In the genomic region with DNA sequence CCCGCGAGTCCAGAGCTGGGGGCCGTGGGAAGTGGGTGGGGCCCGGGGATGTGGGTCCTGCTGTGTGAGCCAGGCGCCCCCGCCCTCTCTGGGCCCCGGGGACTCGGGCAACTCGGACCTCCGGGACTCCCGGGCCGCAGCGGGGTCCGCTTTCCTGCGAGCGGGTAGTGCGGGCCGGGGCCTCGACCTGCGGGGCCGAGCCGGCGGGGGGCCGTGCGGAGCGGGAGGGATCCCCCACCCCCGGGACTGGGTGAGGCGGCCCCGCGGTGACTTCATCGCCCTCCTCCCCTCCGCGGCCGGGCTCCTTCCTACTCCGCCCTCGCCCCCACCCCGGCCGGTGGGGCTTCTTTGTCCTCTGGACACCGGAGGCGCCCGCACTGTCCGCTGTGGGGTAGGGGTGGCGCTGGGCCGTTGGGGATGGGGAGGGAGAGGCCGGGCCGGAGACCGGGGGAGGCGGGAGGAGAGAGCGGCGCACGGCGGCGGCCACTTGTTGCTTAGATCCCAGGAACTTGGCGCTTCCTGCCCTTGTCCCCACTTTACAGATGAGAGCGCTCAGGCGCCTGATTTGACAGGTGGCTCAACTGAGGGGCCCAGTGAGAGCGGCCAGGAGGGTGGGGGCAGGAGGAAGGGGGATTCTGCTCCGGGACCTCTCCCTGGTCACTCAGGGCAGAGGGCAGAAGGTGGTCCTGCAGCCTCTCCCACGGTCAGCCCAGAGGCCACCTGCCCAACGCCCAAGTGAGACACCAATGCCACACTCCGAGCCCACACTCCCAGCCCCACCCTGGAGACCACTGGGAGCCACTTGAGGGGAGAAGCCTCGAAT, we compare ENCODE assay signal across 1 cellular context.
TF ChIP-seq lines count a peak whose summit lies in the region.

No MANE protein-coding gene starts in this region.

TF ChIP-seq in HepG2, 621 proteins besides CTCF, POLR2A, EP300 and RAD21 (continued from another document and continues in another):
- TF ChIP-seq, protein P1, sequence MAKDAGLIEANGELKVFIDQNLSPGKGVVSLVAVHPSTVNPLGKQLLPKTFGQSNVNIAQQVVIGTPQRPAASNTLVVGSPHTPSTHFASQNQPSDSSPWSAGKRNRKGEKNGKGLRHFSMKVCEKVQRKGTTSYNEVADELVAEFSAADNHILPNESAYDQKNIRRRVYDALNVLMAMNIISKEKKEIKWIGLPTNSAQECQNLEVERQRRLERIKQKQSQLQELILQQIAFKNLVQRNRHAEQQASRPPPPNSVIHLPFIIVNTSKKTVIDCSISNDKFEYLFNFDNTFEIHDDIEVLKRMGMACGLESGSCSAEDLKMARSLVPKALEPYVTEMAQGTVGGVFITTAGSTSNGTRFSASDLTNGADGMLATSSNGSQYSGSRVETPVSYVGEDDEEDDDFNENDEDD (CRISPR knock-in tag; IDR thresholded peaks at IDR 0.05; ENCODE audit: borderline replicate concordance): no peak
- TF ChIP-seq KLF11 (CRISPR knock-in tag; IDR thresholded peaks at IDR 0.05) (no peak), ZNF557 (CRISPR knock-in tag; IDR thresholded peaks at IDR 0.05) (no peak), FOXP1 (IDR thresholded peaks at IDR 0.05) (no peak), FOXP1 (CRISPR knock-in tag; IDR thresholded peaks at IDR 0.05) (no peak), ZNF749 (CRISPR knock-in tag; IDR thresholded peaks at IDR 0.05; ENCODE audit: borderline replicate concordance) (no peak), ZNF816 (CRISPR knock-in tag; IDR thresholded peaks at IDR 0.05; ENCODE audit: borderline replicate concordance) (no peak), KDM3A (CRISPR knock-in tag; IDR thresholded peaks at IDR 0.05; ENCODE audit: low read depth) (no peak), ISL2 (CRISPR knock-in tag; IDR thresholded peaks at IDR 0.05) (no peak), ZNF124 (CRISPR knock-in tag; IDR thresholded peaks at IDR 0.05) (no peak), YEATS4 (CRISPR knock-in tag; IDR thresholded peaks at IDR 0.05; ENCODE audit: borderline replicate concordance) (no peak; the same call in none of the 2 replicates), RARG (CRISPR knock-in tag; IDR thresholded peaks at IDR 0.05; ENCODE audit: low read depth) (no peak), DR1 (CRISPR knock-in tag; IDR thresholded peaks at IDR 0.05) (no peak), HMG20A (CRISPR knock-in tag; IDR thresholded peaks at IDR 0.05; ENCODE audit: borderline replicate concordance) (no peak), KAT7 (CRISPR knock-in tag; IDR thresholded peaks at IDR 0.05; ENCODE audit: borderline replicate concordance) (no peak), ZFP1 (CRISPR knock-in tag; IDR thresholded peaks at IDR 0.05) (no peak), PHF5A (CRISPR knock-in tag; IDR thresholded peaks at IDR 0.05; ENCODE audit: low read depth, unreplicated experiment) (no peak), KLF13 (CRISPR knock-in tag; IDR thresholded peaks at IDR 0.05) (no peak), ZNF260 (CRISPR knock-in tag; IDR thresholded peaks at IDR 0.05; ENCODE audit: borderline replicate concordance, low read depth) (no peak), ONECUT2 (CRISPR knock-in tag; IDR thresholded peaks at IDR 0.05) (no peak), STAT5B (CRISPR knock-in tag; IDR thresholded peaks at IDR 0.05) (no peak), ZNF776 (CRISPR knock-in tag; IDR thresholded peaks at IDR 0.05) (no peak), HOXA9 (CRISPR knock-in tag; IDR thresholded peaks at IDR 0.05; ENCODE audit: borderline replicate concordance) (no peak), SP4 (CRISPR knock-in tag; IDR thresholded peaks at IDR 0.05) (no peak), ZSCAN31 (CRISPR knock-in tag; IDR thresholded peaks at IDR 0.05; ENCODE audit: low read depth) (0 out of 2 replicates have a peak, but pooled peaks have one; percentile 23), BRCA1 (CRISPR knock-in tag; IDR thresholded peaks at IDR 0.05) (no peak), ATRX (CRISPR knock-in tag; IDR thresholded peaks at IDR 0.05; ENCODE audit: borderline replicate concordance) (no peak), ZNF496 (CRISPR knock-in tag; IDR thresholded peaks at IDR 0.05; ENCODE audit: insufficient replicate concordance) (no peak), ZNF24 (IDR thresholded peaks at IDR 0.05) (no peak), SALL2 (CRISPR knock-in tag; IDR thresholded peaks at IDR 0.05) (no peak), SNRNP70 (IDR thresholded peaks at IDR 0.05; ENCODE audit: low read depth, low read length) (no peak), HDAC2 (CRISPR knock-in tag; IDR thresholded peaks at IDR 0.05) (no peak), GLI4 (CRISPR knock-in tag; IDR thresholded peaks at IDR 0.05; ENCODE audit: borderline replicate concordance) (no peak), ZNF567 (CRISPR knock-in tag; IDR thresholded peaks at IDR 0.05; ENCODE audit: borderline replicate concordance) (no peak), ZNF543 (CRISPR knock-in tag; IDR thresholded peaks at IDR 0.05) (peak; percentile 39; the same call in 1 of the 2 replicates), ZNF225 (CRISPR knock-in tag; IDR thresholded peaks at IDR 0.05) (no peak), FOXA1 (IDR thresholded peaks at IDR 0.05) (no peak), FOXA1 (CRISPR knock-in tag; IDR thresholded peaks at IDR 0.05) (no peak), TSC22D2 (CRISPR knock-in tag; IDR thresholded peaks at IDR 0.05; ENCODE audit: borderline replicate concordance) (no peak), ZNF484 (CRISPR knock-in tag; IDR thresholded peaks at IDR 0.05; ENCODE audit: borderline replicate concordance, low read depth) (no peak), ZNF563 (CRISPR knock-in tag; IDR thresholded peaks at IDR 0.05) (peak; percentile 81; the same call in 1 of the 2 replicates)
- TF ChIP-seq, protein P2, sequence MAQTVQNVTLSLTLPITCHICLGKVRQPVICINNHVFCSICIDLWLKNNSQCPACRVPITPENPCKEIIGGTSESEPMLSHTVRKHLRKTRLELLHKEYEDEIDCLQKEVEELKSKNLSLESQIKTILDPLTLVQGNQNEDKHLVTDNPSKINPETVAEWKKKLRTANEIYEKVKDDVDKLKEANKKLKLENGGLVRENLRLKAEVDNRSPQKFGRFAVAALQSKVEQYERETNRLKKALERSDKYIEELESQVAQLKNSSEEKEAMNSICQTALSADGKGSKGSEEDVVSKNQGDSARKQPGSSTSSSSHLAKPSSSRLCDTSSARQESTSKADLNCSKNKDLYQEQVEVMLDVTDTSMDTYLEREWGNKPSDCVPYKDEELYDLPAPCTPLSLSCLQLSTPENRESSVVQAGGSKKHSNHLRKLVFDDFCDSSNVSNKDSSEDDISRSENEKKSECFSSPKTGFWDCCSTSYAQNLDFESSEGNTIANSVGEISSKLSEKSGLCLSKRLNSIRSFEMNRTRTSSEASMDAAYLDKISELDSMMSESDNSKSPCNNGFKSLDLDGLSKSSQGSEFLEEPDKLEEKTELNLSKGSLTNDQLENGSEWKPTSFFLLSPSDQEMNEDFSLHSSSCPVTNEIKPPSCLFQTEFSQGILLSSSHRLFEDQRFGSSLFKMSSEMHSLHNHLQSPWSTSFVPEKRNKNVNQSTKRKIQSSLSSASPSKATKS (CRISPR knock-in tag; IDR thresholded peaks at IDR 0.05): no peak
- TF ChIP-seq, protein P3, sequence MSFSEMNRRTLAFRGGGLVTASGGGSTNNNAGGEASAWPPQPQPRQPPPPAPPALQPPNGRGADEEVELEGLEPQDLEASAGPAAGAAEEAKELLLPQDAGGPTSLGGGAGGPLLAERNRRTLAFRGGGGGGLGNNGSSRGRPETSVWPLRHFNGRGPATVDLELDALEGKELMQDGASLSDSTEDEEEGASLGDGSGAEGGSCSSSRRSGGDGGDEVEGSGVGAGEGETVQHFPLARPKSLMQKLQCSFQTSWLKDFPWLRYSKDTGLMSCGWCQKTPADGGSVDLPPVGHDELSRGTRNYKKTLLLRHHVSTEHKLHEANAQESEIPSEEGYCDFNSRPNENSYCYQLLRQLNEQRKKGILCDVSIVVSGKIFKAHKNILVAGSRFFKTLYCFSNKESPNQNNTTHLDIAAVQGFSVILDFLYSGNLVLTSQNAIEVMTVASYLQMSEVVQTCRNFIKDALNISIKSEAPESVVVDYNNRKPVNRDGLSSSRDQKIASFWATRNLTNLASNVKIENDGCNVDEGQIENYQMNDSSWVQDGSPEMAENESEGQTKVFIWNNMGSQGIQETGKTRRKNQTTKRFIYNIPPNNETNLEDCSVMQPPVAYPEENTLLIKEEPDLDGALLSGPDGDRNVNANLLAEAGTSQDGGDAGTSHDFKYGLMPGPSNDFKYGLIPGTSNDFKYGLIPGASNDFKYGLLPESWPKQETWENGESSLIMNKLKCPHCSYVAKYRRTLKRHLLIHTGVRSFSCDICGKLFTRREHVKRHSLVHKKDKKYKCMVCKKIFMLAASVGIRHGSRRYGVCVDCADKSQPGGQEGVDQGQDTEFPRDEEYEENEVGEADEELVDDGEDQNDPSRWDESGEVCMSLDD (CRISPR knock-in tag; IDR thresholded peaks at IDR 0.05; ENCODE audit: borderline replicate concordance): no peak
- TF ChIP-seq, protein P4, sequence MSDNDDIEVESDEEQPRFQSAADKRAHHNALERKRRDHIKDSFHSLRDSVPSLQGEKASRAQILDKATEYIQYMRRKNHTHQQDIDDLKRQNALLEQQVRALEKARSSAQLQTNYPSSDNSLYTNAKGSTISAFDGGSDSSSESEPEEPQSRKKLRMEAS (IDR thresholded peaks at IDR 0.05): 0 out of 2 replicates have a peak, but pooled peaks have one; percentile 19
- TF ChIP-seq, protein P5, sequence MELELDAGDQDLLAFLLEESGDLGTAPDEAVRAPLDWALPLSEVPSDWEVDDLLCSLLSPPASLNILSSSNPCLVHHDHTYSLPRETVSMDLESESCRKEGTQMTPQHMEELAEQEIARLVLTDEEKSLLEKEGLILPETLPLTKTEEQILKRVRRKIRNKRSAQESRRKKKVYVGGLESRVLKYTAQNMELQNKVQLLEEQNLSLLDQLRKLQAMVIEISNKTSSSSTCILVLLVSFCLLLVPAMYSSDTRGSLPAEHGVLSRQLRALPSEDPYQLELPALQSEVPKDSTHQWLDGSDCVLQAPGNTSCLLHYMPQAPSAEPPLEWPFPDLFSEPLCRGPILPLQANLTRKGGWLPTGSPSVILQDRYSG (CRISPR knock-in tag; IDR thresholded peaks at IDR 0.05): no peak
- TF ChIP-seq, protein P6, sequence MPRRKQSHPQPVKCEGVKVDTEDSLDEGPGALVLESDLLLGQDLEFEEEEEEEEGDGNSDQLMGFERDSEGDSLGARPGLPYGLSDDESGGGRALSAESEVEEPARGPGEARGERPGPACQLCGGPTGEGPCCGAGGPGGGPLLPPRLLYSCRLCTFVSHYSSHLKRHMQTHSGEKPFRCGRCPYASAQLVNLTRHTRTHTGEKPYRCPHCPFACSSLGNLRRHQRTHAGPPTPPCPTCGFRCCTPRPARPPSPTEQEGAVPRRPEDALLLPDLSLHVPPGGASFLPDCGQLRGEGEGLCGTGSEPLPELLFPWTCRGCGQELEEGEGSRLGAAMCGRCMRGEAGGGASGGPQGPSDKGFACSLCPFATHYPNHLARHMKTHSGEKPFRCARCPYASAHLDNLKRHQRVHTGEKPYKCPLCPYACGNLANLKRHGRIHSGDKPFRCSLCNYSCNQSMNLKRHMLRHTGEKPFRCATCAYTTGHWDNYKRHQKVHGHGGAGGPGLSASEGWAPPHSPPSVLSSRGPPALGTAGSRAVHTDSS (CRISPR knock-in tag; conservative IDR thresholded peaks at IDR 0.05): peak; percentile 87; the same call in 1 of the 2 replicates
- TF ChIP-seq, protein P7, sequence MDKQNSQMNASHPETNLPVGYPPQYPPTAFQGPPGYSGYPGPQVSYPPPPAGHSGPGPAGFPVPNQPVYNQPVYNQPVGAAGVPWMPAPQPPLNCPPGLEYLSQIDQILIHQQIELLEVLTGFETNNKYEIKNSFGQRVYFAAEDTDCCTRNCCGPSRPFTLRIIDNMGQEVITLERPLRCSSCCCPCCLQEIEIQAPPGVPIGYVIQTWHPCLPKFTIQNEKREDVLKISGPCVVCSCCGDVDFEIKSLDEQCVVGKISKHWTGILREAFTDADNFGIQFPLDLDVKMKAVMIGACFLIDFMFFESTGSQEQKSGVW (CRISPR knock-in tag; IDR thresholded peaks at IDR 0.05; ENCODE audit: borderline replicate concordance): no peak
- TF ChIP-seq, protein P8, sequence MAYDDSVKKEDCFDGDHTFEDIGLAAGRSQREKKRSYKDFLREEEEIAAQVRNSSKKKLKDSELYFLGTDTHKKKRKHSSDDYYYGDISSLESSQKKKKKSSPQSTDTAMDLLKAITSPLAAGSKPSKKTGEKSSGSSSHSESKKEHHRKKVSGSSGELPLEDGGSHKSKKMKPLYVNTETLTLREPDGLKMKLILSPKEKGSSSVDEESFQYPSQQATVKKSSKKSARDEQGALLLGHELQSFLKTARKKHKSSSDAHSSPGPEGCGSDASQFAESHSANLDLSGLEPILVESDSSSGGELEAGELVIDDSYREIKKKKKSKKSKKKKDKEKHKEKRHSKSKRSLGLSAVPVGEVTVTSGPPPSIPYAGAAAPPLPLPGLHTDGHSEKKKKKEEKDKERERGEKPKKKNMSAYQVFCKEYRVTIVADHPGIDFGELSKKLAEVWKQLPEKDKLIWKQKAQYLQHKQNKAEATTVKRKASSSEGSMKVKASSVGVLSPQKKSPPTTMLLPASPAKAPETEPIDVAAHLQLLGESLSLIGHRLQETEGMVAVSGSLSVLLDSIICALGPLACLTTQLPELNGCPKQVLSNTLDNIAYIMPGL (CRISPR knock-in tag; IDR thresholded peaks at IDR 0.05; ENCODE audit: borderline replicate concordance in 1 of 2, low read depth in 1 of 2): peak in 1 of 2 experiments; percentile 95; a peak in 3 of 4 replicates
- TF ChIP-seq, protein P9, sequence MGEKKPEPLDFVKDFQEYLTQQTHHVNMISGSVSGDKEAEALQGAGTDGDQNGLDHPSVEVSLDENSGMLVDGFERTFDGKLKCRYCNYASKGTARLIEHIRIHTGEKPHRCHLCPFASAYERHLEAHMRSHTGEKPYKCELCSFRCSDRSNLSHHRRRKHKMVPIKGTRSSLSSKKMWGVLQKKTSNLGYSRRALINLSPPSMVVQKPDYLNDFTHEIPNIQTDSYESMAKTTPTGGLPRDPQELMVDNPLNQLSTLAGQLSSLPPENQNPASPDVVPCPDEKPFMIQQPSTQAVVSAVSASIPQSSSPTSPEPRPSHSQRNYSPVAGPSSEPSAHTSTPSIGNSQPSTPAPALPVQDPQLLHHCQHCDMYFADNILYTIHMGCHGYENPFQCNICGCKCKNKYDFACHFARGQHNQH (CRISPR knock-in tag; IDR thresholded peaks at IDR 0.05): no peak
- TF ChIP-seq, protein P10, sequence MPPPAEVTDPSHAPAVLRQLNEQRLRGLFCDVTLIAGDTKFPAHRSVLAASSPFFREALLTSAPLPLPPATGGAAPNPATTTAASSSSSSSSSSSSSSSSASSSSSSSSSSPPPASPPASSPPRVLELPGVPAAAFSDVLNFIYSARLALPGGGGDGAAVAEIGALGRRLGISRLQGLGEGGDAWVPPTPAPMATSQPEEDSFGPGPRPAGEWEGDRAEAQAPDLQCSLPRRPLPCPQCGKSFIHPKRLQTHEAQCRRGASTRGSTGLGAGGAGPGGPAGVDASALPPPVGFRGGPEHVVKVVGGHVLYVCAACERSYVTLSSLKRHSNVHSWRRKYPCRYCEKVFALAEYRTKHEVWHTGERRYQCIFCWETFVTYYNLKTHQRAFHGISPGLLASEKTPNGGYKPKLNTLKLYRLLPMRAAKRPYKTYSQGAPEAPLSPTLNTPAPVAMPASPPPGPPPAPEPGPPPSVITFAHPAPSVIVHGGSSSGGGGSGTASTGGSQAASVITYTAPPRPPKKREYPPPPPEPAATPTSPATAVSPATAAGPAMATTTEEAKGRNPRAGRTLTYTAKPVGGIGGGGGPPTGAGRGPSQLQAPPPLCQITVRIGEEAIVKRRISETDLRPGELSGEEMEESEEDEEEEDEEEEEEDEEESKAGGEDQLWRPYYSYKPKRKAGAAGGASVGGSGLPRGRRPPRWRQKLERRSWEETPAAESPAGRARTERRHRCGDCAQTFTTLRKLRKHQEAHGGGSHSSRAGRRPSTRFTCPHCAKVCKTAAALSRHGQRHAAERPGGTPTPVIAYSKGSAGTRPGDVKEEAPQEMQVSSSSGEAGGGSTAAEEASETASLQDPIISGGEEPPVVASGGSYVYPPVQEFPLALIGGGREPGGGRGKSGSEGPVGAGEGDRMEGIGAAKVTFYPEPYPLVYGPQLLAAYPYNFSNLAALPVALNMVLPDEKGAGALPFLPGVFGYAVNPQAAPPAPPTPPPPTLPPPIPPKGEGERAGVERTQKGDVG (CRISPR knock-in tag; IDR thresholded peaks at IDR 0.05; ENCODE audit: borderline replicate concordance): peak; percentile 22; the same call in 1 of the 2 replicates
